In the genomic region with DNA sequence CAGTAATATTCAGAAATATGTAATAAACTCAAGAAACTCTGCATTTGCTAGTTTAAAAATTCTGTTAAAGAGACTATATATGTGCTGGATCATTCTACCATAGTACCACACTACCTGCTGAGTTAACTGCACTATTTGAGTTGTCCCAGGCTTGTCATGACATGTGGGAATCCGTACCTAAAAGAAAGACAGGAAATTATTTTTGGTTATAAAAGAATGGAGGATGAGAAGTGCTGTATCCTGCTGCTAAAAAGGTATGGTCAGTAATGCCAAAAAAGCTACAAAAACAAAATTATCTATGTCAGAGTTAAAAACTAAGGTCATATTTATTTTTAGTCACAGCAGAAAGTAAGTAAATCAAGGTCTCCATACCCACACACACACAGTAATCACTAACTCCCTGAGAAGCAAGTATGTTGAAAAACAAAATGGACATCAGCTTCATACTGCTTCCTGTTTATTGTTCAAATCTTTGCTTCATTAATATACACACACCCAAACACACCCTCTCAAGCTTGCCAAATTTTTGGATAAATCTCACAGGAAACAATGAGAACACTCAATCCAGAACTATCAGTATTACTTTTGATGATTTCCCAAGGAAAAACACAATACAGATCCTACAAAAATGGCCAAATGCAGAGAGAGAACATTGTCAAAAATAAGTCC, we compare ENCODE assay signal across 17 cellular contexts. TPM values are rescaled to one million over a fixed set of nuclear protein-coding genes. Genes with fewer than 3 reads are reported as not detected.
DNase-seq lines count a peak whose midpoint lies in the region; ATAC-seq and TF ChIP-seq lines count a peak whose summit lies in the region.
"Had no signal": no experiment of that assay in that cellular context is flagged by ENCODE, and none has a peak within 500 bp of the region (broad histone marks: within the 10 kb centered on the region; RNA-seq: fewer than 3 reads in every experiment).

No MANE protein-coding gene starts in this region.

- H3K4me1 ChIP-seq in CD8-positive, alpha-beta memory T cell (ENCODE audit: insufficient read depth, low read length) = no peaks in the 10 kb centered on the region

- peaks cover 2 to 18% (median 12%) of the 10 kb centered on the region in 3 donors for H3K4me1 Mint-ChIP-seq in CD8-positive, alpha-beta memory T cell
- H3K4me1 Mint-ChIP-seq in mesothelial cell of epicardium = no peaks in the 10 kb centered on the region
- H3K4me1 Mint-ChIP-seq: B cell had no signal

- no peak overlapping the region for H3K4me3 ChIP-seq in CD8-positive, alpha-beta memory T cell (ENCODE audit: low read length)
- H3K4me3 ChIP-seq: GM23248, SK-N-MC had no signal

- no peaks in the 10 kb centered on the region for H3K27me3 Mint-ChIP-seq in CD8-positive, alpha-beta memory T cell
- no peaks in the 10 kb centered on the region for H3K27me3 Mint-ChIP-seq in mesothelial cell of epicardium (ENCODE audit: low read depth)
- H3K27me3 Mint-ChIP-seq: activated CD8-positive, alpha-beta memory T cell treated with anti-CD3 and anti-CD28 coated beads, Interleukin-2, amount 10 ng/mL, durations not matched to agents 7 days and 5 days; B cell had no signal

- no peak for TF ChIP-seq CTCF in RWPE1 (conservative IDR thresholded peaks at IDR 0.05; ENCODE audit: low read depth)
- TF ChIP-seq CTCF in mesothelial cell of epicardium (IDR thresholded peaks at IDR 0.05; ENCODE audit: unreplicated experiment) = no peak

- CTCF ChIA-PET in CD8-positive, alpha-beta memory T cell (lab: Charles Lee) = no interaction called here
- CTCF ChIA-PET in RWPE1 (lab: Yijun Ruan, JAX) = interaction anchor here (0.7 kb wide), 1 partner anchor 73 kb away, joined by 3 read pairs; no protein-coding TSS in a partner anchor

- no peak for DNase-seq in CD8-positive, alpha-beta memory T cell
- peak; percentile 5 for DNase-seq in RWPE1 (ENCODE audit: low spot score)
- peak; percentile 22 for DNase-seq in dermis blood vessel endothelial cell
- DNase-seq in mesothelial cell of epicardium (ENCODE audit: low spot score in 2 of 2, unreplicated experiment in 2 of 2) = no peak
- DNase-seq in Kasumi-1 (lab: John Stamatoyannopoulos, UW) = no peak
- no peak for DNase-seq in activated CD8-positive, alpha-beta memory T cell treated with anti-CD3 and anti-CD28 coated beads for 24 hours
- DNase-seq in OCI-M1 (lab: John Stamatoyannopoulos, UW) = no peak
- DNase-seq: activated CD8-positive, alpha-beta memory T cell treated with anti-CD3 and anti-CD28 coated beads, Interleukin-2, amount 10 ng/mL, durations not matched to agents 7 days and 5 days; amniotic stem cell; DMS79; midbrain; NCI-H1048; NCI-H2227 treated with DMSO at 0.1 percent for 48 hours had no signal

- H3K27ac ChIP-seq in CD8-positive, alpha-beta memory T cell (ENCODE audit: low read depth, low read length) = no peak overlapping the region
- H3K27ac ChIP-seq in RWPE1 = no peak overlapping the region
- H3K27ac ChIP-seq: GM23248, SK-N-MC had no signal

- H3K9me3 ChIP-seq in CD8-positive, alpha-beta memory T cell (ENCODE audit: low read length) = no peaks in the 10 kb centered on the region

- H3K36me3 Mint-ChIP-seq in CD8-positive, alpha-beta memory T cell = peaks cover 5 to 69% (median 11%) of the 10 kb centered on the region in 3 donors
- peaks cover 19% of the 10 kb centered on the region for H3K36me3 Mint-ChIP-seq in mesothelial cell of epicardium

- peak overlapping the region in 6 of 8 donors; percentile 23 to 68 (median 36) for H3K27ac Mint-ChIP-seq in CD8-positive, alpha-beta memory T cell
- H3K27ac Mint-ChIP-seq in mesothelial cell of epicardium = peak overlapping the region; percentile 4
- H3K27ac Mint-ChIP-seq: activated CD8-positive, alpha-beta memory T cell treated with anti-CD3 and anti-CD28 coated beads, Interleukin-2, amount 10 ng/mL, durations not matched to agents 7 days and 5 days; B cell had no signal

- no peak for ATAC-seq in HG03469 (IDR thresholded peaks at IDR 0.05; ENCODE audit: unreplicated experiment)
- ATAC-seq: activated CD8-positive, alpha-beta memory T cell treated with anti-CD3 and anti-CD28 coated beads, Interleukin-2, amount 10 ng/mL, durations not matched to agents 7 days and 5 days had no signal

- POLR2A ChIA-PET in CD8-positive, alpha-beta memory T cell (lab: Charles Lee) = interaction anchor here (0.6 kb wide), 1 partner anchor 12 kb away, joined by 3 read pairs; no protein-coding TSS in a partner anchor
- POLR2A ChIA-PET in RWPE1 (lab: Yijun Ruan, JAX; ENCODE audit: low non-redundant PET) = no interaction called here

- H3K9me3 Mint-ChIP-seq in CD8-positive, alpha-beta memory T cell = no peaks in the 10 kb centered on the region
- H3K9me3 Mint-ChIP-seq in mesothelial cell of epicardium = no peaks in the 10 kb centered on the region

- no peak overlapping the region for H3K4me3 Mint-ChIP-seq in CD8-positive, alpha-beta memory T cell
- H3K4me3 Mint-ChIP-seq in mesothelial cell of epicardium = no peak overlapping the region
- H3K4me3 Mint-ChIP-seq: activated CD8-positive, alpha-beta memory T cell treated with anti-CD3 and anti-CD28 coated beads, Interleukin-2, amount 10 ng/mL, durations not matched to agents 7 days and 5 days; B cell had no signal

- H3K36me3 ChIP-seq in CD8-positive, alpha-beta memory T cell (ENCODE audit: insufficient read depth, low read length) = peaks cover 25% of the 10 kb centered on the region

- no peaks in the 10 kb centered on the region for H3K27me3 ChIP-seq in CD8-positive, alpha-beta memory T cell (ENCODE audit: insufficient read depth, low read length, poor library complexity, severe bottlenecking)

RNA-seq across cellular contexts. Expression of a gene that starts 33.7 kb away (rescaled TPM):
- total RNA-seq in CD8-positive, alpha-beta memory T cell = 10 to 100 TPM; 12.5 to 15.5 TPM
- 45.0 TPM for polyA plus RNA-seq in CD8-positive, alpha-beta memory T cell
- total RNA-seq in dermis blood vessel endothelial cell (29.3 and 35.6 TPM in 2 replicates), mesothelial cell of epicardium (41.8 to 52.0 TPM (median 42.0 TPM) in 3 replicates)

Comparison
In these comparisons a context has a peak if more than half of its experiments do, and no peak if none do; other contexts are left out.
1. DNase-seq: peak in RWPE1 (single experiment) and dermis blood vessel endothelial cell (single experiment); none in CD8-positive, alpha-beta memory T cell (0 of 5), mesothelial cell of epicardium (0 of 2), Kasumi-1 (0 of 2), activated CD8-positive, alpha-beta memory T cell treated with anti-CD3 and anti-CD28 coated beads for 24 hours (single experiment) and OCI-M1 (single experiment).